ENCODE assay signal across 13 cellular contexts in genomic region chr12:76568888-76569551, GRCh38. TPM values are rescaled to one million over a fixed set of nuclear protein-coding genes. Genes with fewer than 3 reads are reported as not detected.
A peak's percentile ranks its signal among the peaks of the same experiment; 100 is the strongest.
DNase-seq lines count a peak whose midpoint lies in the region; ATAC-seq, FAIRE-seq and TF ChIP-seq lines count a peak whose summit lies in the region.
"Had no signal": no experiment of that assay in that cellular context is flagged by ENCODE, and none has a peak within 500 bp of the region (broad histone marks: within the 10 kb centered on the region; RNA-seq: fewer than 3 reads in every experiment).

No MANE protein-coding gene starts in this region.

- no peak for TF ChIP-seq CTCF in right lobe of liver (IDR thresholded peaks at IDR 0.05)
- TF ChIP-seq CTCF in HepG2 (CRISPR knock-in tag; IDR thresholded peaks at IDR 0.05), result no peak

- POLR2A ChIA-PET in HepG2 (lab: Yijun Ruan, JAX), result no interaction called here

- no peak overlapping the region for H2AFZ ChIP-seq in HepG2 (ENCODE audit: low read length)

- in situ Hi-C loops in HepG2 (cut with HindIII; ENCODE audit: extremely low pct_ligation_motif_present, low pct_unique_long_range_greater_than_20kb), result no loop called here

- H3K79me2 ChIP-seq in HepG2 (ENCODE audit: insufficient read depth, low read length), result no peaks in the 10 kb centered on the region

- H3K4me1 ChIP-seq in right lobe of liver (peaks cover 0 to 26% (median 8%) of the 10 kb centered on the region in 4 donors), HepG2 (ENCODE audit: insufficient read depth, low read length) (no peaks in the 10 kb centered on the region)

- no peak for FAIRE-seq in HepG2 (lab: Jason Lieb, UNC)

- BruUV-seq in HepG2 (replicated peaks; lab: Mats Ljungman, UMichigan), result no TSS peak

- ATAC-seq in right lobe of liver (peak; percentile 70 to 88 (median 82)), HepG2 (no peak), left lobe of liver (peak; percentile 80), HG02763 (IDR thresholded peaks at IDR 0.05; ENCODE audit: unreplicated experiment) (no peak)

- H3K36me3 ChIP-seq in right lobe of liver (no peaks in the 10 kb centered on the region), HepG2 (replicated peaks in 1 of 2; ENCODE audit: control insufficient read depth in 1 of 2, insufficient read depth in 2 of 2, low read length in 2 of 2) (no peaks in the 10 kb centered on the region)
- H3K36me3 ChIP-seq: BLaER1 treated with 17β-estradiol and CSF1 and Interleukin-3, amounts not matched to agents 10 nM and 100 nM had no signal

- no peak overlapping the region for H3K4me3 ChIP-seq in right lobe of liver
- H3K4me3 ChIP-seq in HepG2 (replicated peaks in 1 of 3; ENCODE audit: insufficient read depth in 1 of 3, low read depth in 2 of 3, low read length in 3 of 3), result no peak overlapping the region
- H3K4me3 ChIP-seq: BLaER1 treated with 17β-estradiol and CSF1 and Interleukin-3, amounts not matched to agents 10 nM and 100 nM had no signal

- CTCF ChIA-PET in HepG2 (lab: Yijun Ruan, JAX; ENCODE audit: low intra/inter-chr PET ratio, low total read pairs), result no interaction called here

- TF ChIP-seq POLR2A in right lobe of liver (IDR thresholded peaks at IDR 0.05) (no peak), HepG2 (IDR thresholded peaks at IDR 0.05; ENCODE audit: insufficient read depth in 1 of 2, low read depth in 2 of 2, low read length in 2 of 2) (no peak)

- H3K9me3 ChIP-seq in right lobe of liver (no peaks in the 10 kb centered on the region), HepG2 (ENCODE audit: low read length) (no peaks in the 10 kb centered on the region)

- WGBS in right lobe of liver (ENCODE audit: insufficient coverage, low coverage, low lambda C conversion rate, missing lambda C conversion rate), result 11% methylated on average over 3 of the region's 3 CpGs
- 55% methylated on average over 3 of the region's 3 CpGs for WGBS in HepG2 (ENCODE audit: low lambda C conversion rate)

- no peak overlapping the region for H3K4me2 ChIP-seq in HepG2 (ENCODE audit: low read depth, low read length)

- no peak overlapping the region for H3K9ac ChIP-seq in HepG2 (ENCODE audit: insufficient read depth, low read depth, low read length)

- H3K27me3 ChIP-seq in right lobe of liver, result no peaks in the 10 kb centered on the region
- no peaks in the 10 kb centered on the region for H3K27me3 ChIP-seq in HepG2 (ENCODE audit: control insufficient read depth in 1 of 2, insufficient read depth in 2 of 2, low read length in 2 of 2)
- H3K27me3 ChIP-seq: BLaER1 treated with 17β-estradiol and CSF1 and Interleukin-3, amounts not matched to agents 10 nM and 100 nM had no signal

- peak overlapping the region in 2 of 3 donors; percentile 2 to 9 for H3K27ac ChIP-seq in right lobe of liver
- no peak overlapping the region for H3K27ac ChIP-seq in HepG2 (ENCODE audit: extremely low read length, insufficient read depth, low read length)
- peak overlapping the region; percentile 65 for H3K27ac ChIP-seq in caudate nucleus (ENCODE audit: low read depth, low read length)

- no peaks in the 10 kb centered on the region for H4K20me1 ChIP-seq in HepG2 (ENCODE audit: insufficient read depth, low read length)
- H4K20me1 ChIP-seq: BLaER1 treated with 17β-estradiol and CSF1 and Interleukin-3, amounts not matched to agents 10 nM and 100 nM had no signal

- DNase-seq in right lobe of liver, result no peak
- DNase-seq in HepG2 (ENCODE audit: low spot score), result no peak
- DNase-seq in caudate nucleus (lab: John Stamatoyannopoulos, UW), result peak in 3 of 61 donors; percentile 35 to 57 (median 36)
- DNase-seq in left lobe of liver (ENCODE audit: low spot score), result no peak
- DNase-seq in NCI-H146 treated with DMSO at 0.1 percent for 48 hours (lab: John Stamatoyannopoulos, UW; ENCODE audit: unreplicated experiment), result no peak
- no peak for DNase-seq in NCI-H187 (lab: John Stamatoyannopoulos, UW)
- no peak for DNase-seq in kidney tubule cell (ENCODE audit: low spot score)
- DNase-seq: 8988T, Calu3, DMS 273 treated with DMSO at 0.1 percent for 48 hours, H7 had no signal

- intact Hi-C loops in right lobe of liver (cut with DNase I), result no loop called here
- intact Hi-C loops in HepG2 (cut with micrococcal nuclease; ENCODE audit: unreplicated experiment), result no loop called here

- TF ChIP-seq RAD21 in HepG2 (CRISPR knock-in tag; IDR thresholded peaks at IDR 0.05), result no peak

- TF ChIP-seq EP300 in HepG2 (IDR thresholded peaks at IDR 0.05; ENCODE audit: low read depth in 2 of 2, low read length in 2 of 2) (no peak), HepG2 (CRISPR knock-in tag; IDR thresholded peaks at IDR 0.05; ENCODE audit: borderline replicate concordance) (no peak)

TF ChIP-seq in HepG2, 621 proteins besides CTCF, POLR2A, EP300 and RAD21:
- TF ChIP-seq MAZ (IDR thresholded peaks at IDR 0.05; ENCODE audit: borderline replicate concordance, low read depth, low read length) (no peak), MAZ (CRISPR knock-in tag; IDR thresholded peaks at IDR 0.05; ENCODE audit: low read depth) (no peak), ELF4 (CRISPR knock-in tag; IDR thresholded peaks at IDR 0.05; ENCODE audit: borderline replicate concordance) (no peak), ZNF724P (CRISPR knock-in tag; IDR thresholded peaks at IDR 0.05; ENCODE audit: borderline replicate concordance) (no peak), ZSCAN31 (CRISPR knock-in tag; IDR thresholded peaks at IDR 0.05; ENCODE audit: low read depth) (no peak), PHF21A (CRISPR knock-in tag; IDR thresholded peaks at IDR 0.05) (no peak), ZEB1 (IDR thresholded peaks at IDR 0.05; ENCODE audit: insufficient replicate concordance, low read depth) (no peak), CREM (IDR thresholded peaks at IDR 0.05) (no peak), CREM (CRISPR knock-in tag; IDR thresholded peaks at IDR 0.05) (no peak), ARID2 (CRISPR knock-in tag; IDR thresholded peaks at IDR 0.05; ENCODE audit: borderline replicate concordance) (no peak), SIN3A (IDR thresholded peaks at IDR 0.05; ENCODE audit: borderline replicate concordance, low read depth, low read length) (no peak)
- TF ChIP-seq, protein P1, sequence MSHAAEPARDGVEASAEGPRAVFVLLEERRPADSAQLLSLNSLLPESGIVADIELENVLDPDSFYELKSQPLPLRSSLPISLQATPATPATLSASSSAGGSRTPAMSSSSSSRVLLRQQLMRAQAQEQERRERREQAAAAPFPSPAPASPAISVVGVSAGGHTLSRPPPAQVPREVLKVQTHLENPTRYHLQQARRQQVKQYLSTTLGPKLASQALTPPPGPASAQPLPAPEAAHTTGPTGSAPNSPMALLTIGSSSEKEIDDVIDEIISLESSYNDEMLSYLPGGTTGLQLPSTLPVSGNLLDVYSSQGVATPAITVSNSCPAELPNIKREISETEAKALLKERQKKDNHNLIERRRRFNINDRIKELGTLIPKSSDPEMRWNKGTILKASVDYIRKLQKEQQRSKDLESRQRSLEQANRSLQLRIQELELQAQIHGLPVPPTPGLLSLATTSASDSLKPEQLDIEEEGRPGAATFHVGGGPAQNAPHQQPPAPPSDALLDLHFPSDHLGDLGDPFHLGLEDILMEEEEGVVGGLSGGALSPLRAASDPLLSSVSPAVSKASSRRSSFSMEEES (CRISPR knock-in tag; IDR thresholded peaks at IDR 0.05), result no peak

RNA-seq across cellular contexts. Expression of gene OSBPL8, which starts 9.4 kb away (rescaled TPM):
- total RNA-seq in right lobe of liver (10 to 100 TPM; 20.2 to 29.1 (median 24.2) TPM), HepG2 (2016; rRNA removed; fragmentation: Illumina TruSeq; extraction: Trizol) (33.9 and 63.9 TPM in 2 replicates), left lobe of liver (23.2 TPM)
- 1.7 and 2.8 TPM in 2 replicates for total RNA-seq in HepG2 (2016; cell fraction: cytosol; rRNA removed; fragmentation: Illumina TruSeq; extraction: Trizol; ENCODE audit: low read depth)
- total RNA-seq in HepG2 (2016; cell fraction: insoluble cytoplasmic fraction; rRNA removed; fragmentation: Illumina TruSeq; extraction: Trizol), result 35.4 and 60.8 TPM in 2 replicates
- total RNA-seq in HepG2 (2016; cell fraction: membrane; rRNA removed; fragmentation: Illumina TruSeq; extraction: Trizol), result 15.8 and 18.9 TPM in 2 replicates
- total RNA-seq in HepG2 (2016; cell fraction: nucleus; rRNA removed; fragmentation: Illumina TruSeq; extraction: Trizol), result 38.8 and 43.9 TPM in 2 replicates
- polyA plus RNA-seq in HepG2 (2011; rRNA removed), result 8.5 and 11.0 TPM in 2 replicates
- 7.6 and 7.8 TPM in 2 replicates for polyA plus RNA-seq in HepG2 (2011; cell fraction: cytosol; rRNA removed)
- 10.7 and 16.3 TPM in 2 replicates for polyA plus RNA-seq in HepG2 (2011; cell fraction: nucleus; rRNA removed)
- 12.4 and 15.4 TPM in 2 replicates for polyA plus RNA-seq in HepG2 (2012)
- 0.52 and 0.65 TPM in 2 replicates for polyA plus RNA-seq in HepG2 (2016; cell fraction: cytosol; fragmentation: Illumina TruSeq; extraction: Trizol; ENCODE audit: low read depth)
- 32.6 and 35.8 TPM in 2 replicates for polyA plus RNA-seq in HepG2 (2016; cell fraction: insoluble cytoplasmic fraction; fragmentation: Illumina TruSeq; extraction: Trizol; ENCODE audit: low read depth)
- 4.1 and 4.4 TPM in 2 replicates for polyA plus RNA-seq in HepG2 (2016; cell fraction: membrane; fragmentation: Illumina TruSeq; extraction: Trizol; ENCODE audit: low read depth)
- 20.5 and 21.9 TPM in 2 replicates for polyA plus RNA-seq in HepG2 (2016; cell fraction: nucleus; fragmentation: Illumina TruSeq; extraction: Trizol; ENCODE audit: insufficient read depth, low read depth)
- polyA minus RNA-seq in HepG2 (2011; rRNA and poly(A)+ RNA removed; ENCODE audit: low replicate concordance), result 26.3 and 32.1 TPM in 2 replicates
- 30.4 and 34.6 TPM in 2 replicates for polyA minus RNA-seq in HepG2 (2011; cell fraction: cytosol; rRNA and poly(A)+ RNA removed)
- polyA minus RNA-seq in HepG2 (2011; cell fraction: nucleus; rRNA and poly(A)+ RNA removed), result 95.4 and 95.7 TPM in 2 replicates

Comparison
In these comparisons a context has a peak if more than half of its experiments do, and no peak if none do; other contexts are left out.
1. ATAC-seq: peak in right lobe of liver (4 of 4) and left lobe of liver (single experiment); none in HepG2 (single experiment) and HG02763 (single experiment).